16 cellular contexts compared by ENCODE assay signal in genomic region chr20:56860413-56860812, GRCh38.
A peak's percentile ranks its signal among the peaks of the same experiment; 100 is the strongest.
DNase-seq lines count a peak whose midpoint lies in the region; ATAC-seq and TF ChIP-seq lines count a peak whose summit lies in the region.
"Had no signal": no experiment of that assay in that cellular context is flagged by ENCODE, and none has a peak within 500 bp of the region (broad histone marks: within the 10 kb centered on the region; RNA-seq: fewer than 3 reads in every experiment).

No MANE protein-coding gene starts in this region.

- DNase-seq in BJ (ENCODE audit: low read depth) (no peak), NB4 (ENCODE audit: low read depth) (peak; percentile 79), fibroblast of peridontal ligament (ENCODE audit: extremely low read depth) (peak; percentile 54), osteocyte (ENCODE audit: extremely low spot score, unreplicated experiment) (no peak), COR-L47 (lab: John Stamatoyannopoulos, UW) (no peak), globus pallidus (ENCODE audit: low spot score) (no peak)
- DNase-seq in stimulated activated CD4-positive, alpha-beta T cell treated with anti-CD3 and anti-CD28 coated beads, Interleukin-15, amount 100 ng/mL, for 24 hours, result no peak
- DNase-seq: activated CD8-positive, alpha-beta T cell treated with anti-CD3 and anti-CD28 coated beads, Interleukin-2, amount 10 ng/mL, durations not matched to agents 7 days and 5 days; GDM1; NCI-H187 treated with DMSO at 0.1 percent for 48 hours; NCI-H524; stimulated activated CD4-positive, alpha-beta T cell treated with anti-CD3 and anti-CD28 coated beads, Interleukin-4, amount 100 ng/mL, for 1 hour had no signal

- no peaks in the 10 kb centered on the region for H3K36me3 Mint-ChIP-seq in osteocyte (ENCODE audit: unreplicated experiment)

- H3K4me3 ChIP-seq in BJ (ENCODE audit: low read depth, low read length) (peak overlapping the region; percentile 18; the same call in 1 of the 2 replicates), NB4 (ENCODE audit: low read depth, low read length) (no peak overlapping the region)
- H3K4me3 ChIP-seq: tibial nerve had no signal

- no peak for TF ChIP-seq POLR2A in NB4 (IDR thresholded peaks at IDR 0.05; ENCODE audit: extremely low read depth, insufficient read length)

- peaks cover 47% of the 10 kb centered on the region for H3K4me1 Mint-ChIP-seq in osteocyte (ENCODE audit: unreplicated experiment)

- ATAC-seq in HG03354 (IDR thresholded peaks at IDR 0.05; ENCODE audit: poor library complexity, severe bottlenecking, unreplicated experiment), result no peak
- ATAC-seq: activated CD8-positive, alpha-beta T cell treated with anti-CD3 and anti-CD28 coated beads, Interleukin-2, amount 10 ng/mL, durations not matched to agents 7 days and 5 days had no signal

- H3K4me3 Mint-ChIP-seq in osteocyte (ENCODE audit: unreplicated experiment), result no peak overlapping the region
- H3K4me3 Mint-ChIP-seq: activated CD8-positive, alpha-beta T cell treated with anti-CD3 and anti-CD28 coated beads, Interleukin-2, amount 10 ng/mL, durations not matched to agents 7 days and 5 days; activated T-helper 1 cell treated with anti-CD3 and anti-CD28 coated beads, Interleukin-12 subunit alpha, Interleukin-12 subunit beta, Interleukin-2, Interleukin-4 antibody, amounts not matched to agents 30 ng/mL and 10 ng/mL and 1 ng/mL, durations not matched to agents 14 hours and 24 hours and 36 hours had no signal

- POLR2A ChIA-PET in BJ (lab: Charles Lee), result no interaction called here

- H3K27me3 Mint-ChIP-seq in osteocyte (ENCODE audit: unreplicated experiment), result no peaks in the 10 kb centered on the region

- CTCF ChIA-PET in BJ (lab: Yijun Ruan, JAX), result interaction anchor here (0.6 to 2.5 kb wide), 5 partner anchors 10 to 1556 kb away, joined by 3 to 9 read pairs (median 5); no protein-coding TSS in a partner anchor

- no peak for TF ChIP-seq CTCF in BJ (IDR thresholded peaks at IDR 0.05; ENCODE audit: insufficient read depth, low read depth, low read length)
- no peak for TF ChIP-seq CTCF in NB4 (IDR thresholded peaks at IDR 0.05; ENCODE audit: low read depth, low read length)
- TF ChIP-seq CTCF in osteocyte (IDR thresholded peaks at IDR 0.05), result no peak

- no peaks in the 10 kb centered on the region for H3K36me3 ChIP-seq in BJ (ENCODE audit: control insufficient read depth, insufficient read depth, low read length)
- H3K36me3 ChIP-seq: neutrophil, tibial nerve had no signal

- H3K27me3 ChIP-seq in BJ (ENCODE audit: control insufficient read depth, insufficient read depth, low read length), result peaks cover 21% of the 10 kb centered on the region
- H3K27me3 ChIP-seq: tibial nerve had no signal

- H3K27ac Mint-ChIP-seq in osteocyte (ENCODE audit: unreplicated experiment), result peak overlapping the region; percentile 81
- H3K27ac Mint-ChIP-seq: activated CD8-positive, alpha-beta T cell treated with anti-CD3 and anti-CD28 coated beads, Interleukin-2, amount 10 ng/mL, durations not matched to agents 7 days and 5 days; activated T-helper 1 cell treated with anti-CD3 and anti-CD28 coated beads, Interleukin-12 subunit alpha, Interleukin-12 subunit beta, Interleukin-2, Interleukin-4 antibody, amounts not matched to agents 30 ng/mL and 10 ng/mL and 1 ng/mL, durations not matched to agents 14 hours and 24 hours and 36 hours had no signal

- H3K9me3 Mint-ChIP-seq in osteocyte (ENCODE audit: unreplicated experiment), result no peaks in the 10 kb centered on the region
- H3K9me3 Mint-ChIP-seq: activated T-helper 1 cell treated with anti-CD3 and anti-CD28 coated beads, Interleukin-12 subunit alpha, Interleukin-12 subunit beta, Interleukin-2, Interleukin-4 antibody, amounts not matched to agents 30 ng/mL and 10 ng/mL and 1 ng/mL, durations not matched to agents 14 hours and 24 hours and 36 hours had no signal

Comparison
In these comparisons a context has a peak if more than half of its experiments do, and no peak if none do; other contexts are left out.
1. DNase-seq: peak in NB4 (single experiment) and fibroblast of peridontal ligament (single experiment); none in BJ (single experiment), osteocyte (single experiment), COR-L47 (single experiment), globus pallidus (single experiment) and stimulated activated CD4-positive, alpha-beta T cell treated with anti-CD3 and anti-CD28 coated beads, Interleukin-15, amount 100 ng/mL, for 24 hours (single experiment).